8 cellular contexts compared by ENCODE assay signal in genomic region chr11:66311470-66311964, GRCh38. TPM values are rescaled to one million over a fixed set of nuclear protein-coding genes. Genes with fewer than 3 reads are reported as not detected.
DNase-seq lines count a peak whose midpoint lies in the region; ATAC-seq and TF ChIP-seq lines count a peak whose summit lies in the region.

No MANE protein-coding gene starts in this region.

- DNase-seq in heart left ventricle (peak in 1 of 5 donors; percentile 36), cardiac septum (ENCODE audit: low spot score) (no peak), NCI-H2171 (lab: John Stamatoyannopoulos, UW) (no peak), ureter (ENCODE audit: low spot score) (no peak), putamen (ENCODE audit: low spot score) (no peak)
- DNase-seq in activated naive CD8-positive, alpha-beta T cell treated with anti-CD3 and anti-CD28 coated beads, Interleukin-2, amount 50 U/mL, for 24 hours = no peak

- TF ChIP-seq CTCF in heart left ventricle (IDR thresholded peaks at IDR 0.05) (peak in 5 of 12 donors; percentile 87 to 99 (median 90)), liver (IDR thresholded peaks at IDR 0.05; ENCODE audit: low read depth, low read length, missing input control) (no peak)

- 23 to 24% (median 23%) methylated on average over 24 to 26 of the region's 26 CpGs for WGBS in heart left ventricle, 4 donors
- WGBS in liver = 31% methylated on average over 26 of the region's 26 CpGs
- 26% methylated on average over 26 of the region's 26 CpGs for WGBS in urinary bladder

- H3K36me3 ChIP-seq in heart left ventricle (no peaks in the 10 kb centered on the region), liver (ENCODE audit: control insufficient read depth in 4 of 4, insufficient read depth in 3 of 4, low read depth in 1 of 4, low read length in 3 of 4) (no peaks in the 10 kb centered on the region), urinary bladder (ENCODE audit: insufficient read depth) (no peaks in the 10 kb centered on the region)

- peak overlapping the region; percentile 85 for H3K4me3 Mint-ChIP-seq in activated naive CD8-positive, alpha-beta T cell treated with anti-CD3 and anti-CD28 coated beads, Interleukin-2, amount 50 U/mL, for 24 hours

- TF ChIP-seq RAD21 in liver (IDR thresholded peaks at IDR 0.05) = no peak

- TF ChIP-seq POLR2A in heart left ventricle (IDR thresholded peaks at IDR 0.05) = no peak

- no peak overlapping the region for H3K9ac ChIP-seq in liver (ENCODE audit: low read depth in 1 of 2, low read length in 2 of 2)

- no peak for ATAC-seq in heart left ventricle
- no peak for ATAC-seq in activated naive CD8-positive, alpha-beta T cell treated with anti-CD3 and anti-CD28 coated beads, Interleukin-2, amount 50 U/mL, for 24 hours

- H3K9me3 Mint-ChIP-seq in activated naive CD8-positive, alpha-beta T cell treated with anti-CD3 and anti-CD28 coated beads, Interleukin-2, amount 50 U/mL, for 24 hours = no peaks in the 10 kb centered on the region

- H3K4me1 ChIP-seq in heart left ventricle (peaks cover 0 to 31% (median 14%) of the 10 kb centered on the region in 12 donors), liver (ENCODE audit: control insufficient read depth in 4 of 4, insufficient read depth in 4 of 4, low read length in 3 of 4) (peaks cover 0 to 12% (median 5%) of the 10 kb centered on the region in 4 donors), urinary bladder (ENCODE audit: insufficient read depth) (no peaks in the 10 kb centered on the region)

- H3K27ac ChIP-seq in heart left ventricle = peak overlapping the region; percentile 25 to 94 (median 84)
- peak overlapping the region; percentile 79 to 86 for H3K27ac ChIP-seq in liver (ENCODE audit: low read depth in 1 of 2, low read length in 2 of 2)
- no peak overlapping the region for H3K27ac ChIP-seq in urinary bladder (ENCODE audit: low read depth)

- intact Hi-C loops in heart left ventricle (cut with DNase I) (loop anchor here in 9 of 10 donors (1.0 to 5.0 kb wide), 5 partner anchors 17 to 366 kb away; partner anchors contain the start of genes B4GAT1 (in 3 of the 9), BRMS1 (in 3 of the 9) and RBM4B (in 1 of the 9)), cardiac septum (cut with DNase I) (loop anchor here (2.0 kb wide), 1 partner anchor 75 kb away; no protein-coding TSS in a partner anchor)

- H3K9me3 ChIP-seq in heart left ventricle (no peaks in the 10 kb centered on the region), liver (ENCODE audit: control insufficient read depth in 4 of 4, low read length in 3 of 4) (no peaks in the 10 kb centered on the region)

- H3K4me3 ChIP-seq in heart left ventricle (peak overlapping the region in 11 of 12 donors; percentile 18 to 66 (median 62)), liver (ENCODE audit: low read depth in 1 of 3, low read length in 3 of 3) (peak overlapping the region in 2 of 3 donors; percentile 44 to 63), urinary bladder (ENCODE audit: low read depth, low read length) (peak overlapping the region; percentile 45)

- H3K4me1 Mint-ChIP-seq in activated naive CD8-positive, alpha-beta T cell treated with anti-CD3 and anti-CD28 coated beads, Interleukin-2, amount 50 U/mL, for 24 hours = peaks cover 39% of the 10 kb centered on the region

- H3K27ac Mint-ChIP-seq in activated naive CD8-positive, alpha-beta T cell treated with anti-CD3 and anti-CD28 coated beads, Interleukin-2, amount 50 U/mL, for 24 hours = peak overlapping the region; percentile 94

- H3K27me3 ChIP-seq in heart left ventricle (no peaks in the 10 kb centered on the region), liver (ENCODE audit: control insufficient read depth in 4 of 4, insufficient read depth in 4 of 4, low read length in 3 of 4) (no peaks in the 10 kb centered on the region)

- no peaks in the 10 kb centered on the region for H3K27me3 Mint-ChIP-seq in activated naive CD8-positive, alpha-beta T cell treated with anti-CD3 and anti-CD28 coated beads, Interleukin-2, amount 50 U/mL, for 24 hours

- H3K36me3 Mint-ChIP-seq in activated naive CD8-positive, alpha-beta T cell treated with anti-CD3 and anti-CD28 coated beads, Interleukin-2, amount 50 U/mL, for 24 hours (ENCODE audit: low read depth) = peaks cover 1% of the 10 kb centered on the region

TF ChIP-seq in liver, 16 proteins besides CTCF, POLR2A, EP300 and RAD21:
- TF ChIP-seq ATF3 (IDR thresholded peaks at IDR 0.05) = no peak
- no peak for TF ChIP-seq NR2F2 (IDR thresholded peaks at IDR 0.05)
- TF ChIP-seq SP1 (IDR thresholded peaks at IDR 0.05) = no peak
- TF ChIP-seq EGR1 (IDR thresholded peaks at IDR 0.05; ENCODE audit: low read depth in 2 of 2) = no peak
- no peak for TF ChIP-seq FOXA1 (IDR thresholded peaks at IDR 0.05)

RNA-seq across cellular contexts. Expression of gene CD248, which starts 5.3 kb away (rescaled TPM):
- total RNA-seq in heart left ventricle (10 to 100 TPM in 5 of 9 donors, 1 to 10 TPM in 4; 6.5 to 33.1 (median 11.8) TPM), cardiac septum (9.7 TPM), liver (1 to 10 TPM; 1.0 to 3.0 TPM), urinary bladder (28.7 TPM), ureter (49.2 TPM)
- polyA plus RNA-seq in heart left ventricle (10 to 100 TPM in 1 of 2 donors, 1 to 10 TPM in 1; 6.0 to 19.9 TPM), liver (1 to 10 TPM in 1 of 2 donors, under 1 TPM in 1; 0.64 to 1.5 TPM), urinary bladder (66.5 TPM)

RNA-seq across cellular contexts. Expression of gene TMEM151A, which starts 19.8 kb away (rescaled TPM):
- total RNA-seq in heart left ventricle (1 to 10 TPM in 1 of 9 donors, under 1 TPM in 3, not detected in 5; 0.09 to 7.9 (median 0.18) TPM), cardiac septum (0.24 TPM), liver (under 1 TPM in 1 of 2 donors, not detected in 1; 0.05 TPM), urinary bladder (0.32 TPM), ureter (not detected)
- polyA plus RNA-seq in heart left ventricle (under 1 TPM; 0.08 TPM), liver (under 1 TPM in 1 of 2 donors, not detected in 1; 0.13 TPM), urinary bladder (0.15 TPM)

RNA-seq across cellular contexts. Expression of gene YIF1A, which starts 22.6 kb away (rescaled TPM):
- total RNA-seq in heart left ventricle = 10 to 100 TPM; 41.6 to 93.0 (median 65.3) TPM
- 100 to 1,000 TPM in 1 of 2 donors, 10 to 100 TPM in 1; 49.9 to 136 TPM for polyA plus RNA-seq in heart left ventricle
- total RNA-seq in cardiac septum = 74.0 TPM
- 100 to 1,000 TPM in 1 of 2 donors, 10 to 100 TPM in 1; 93.0 to 115 TPM for total RNA-seq in liver
- polyA plus RNA-seq in liver = 100 to 1,000 TPM; 118 to 136 TPM
- 62.0 TPM for total RNA-seq in urinary bladder
- polyA plus RNA-seq in urinary bladder = 84.7 TPM
- 78.7 TPM for total RNA-seq in ureter

RNA-seq across cellular contexts. Expression of gene RIN1, which starts 24.7 kb away (rescaled TPM):
- 1 to 10 TPM in 8 of 9 donors, under 1 TPM in 1; 0.99 to 5.2 (median 1.5) TPM for total RNA-seq in heart left ventricle
- 1 to 10 TPM; 1.3 to 2.9 TPM for polyA plus RNA-seq in heart left ventricle
- total RNA-seq in cardiac septum = 2.2 TPM
- total RNA-seq in liver = 1 to 10 TPM in 1 of 2 donors, under 1 TPM in 1; 0.50 to 1.1 TPM
- under 1 TPM; 0.11 to 0.55 TPM for polyA plus RNA-seq in liver
- 2.9 TPM for total RNA-seq in urinary bladder
- polyA plus RNA-seq in urinary bladder = 8.4 TPM
- total RNA-seq in ureter = 16.7 TPM

RNA-seq across cellular contexts. Expression of gene BRMS1, which starts 33.4 kb away (rescaled TPM):
- total RNA-seq in heart left ventricle (10 to 100 TPM in 8 of 9 donors, 1 to 10 TPM in 1; 9.7 to 39.2 (median 16.5) TPM), cardiac septum (14.6 TPM), liver (10 to 100 TPM; 12.0 to 20.0 TPM), urinary bladder (13.6 TPM), ureter (25.7 TPM)
- polyA plus RNA-seq in heart left ventricle (10 to 100 TPM; 24.7 to 77.4 TPM), liver (10 to 100 TPM; 20.6 to 24.0 TPM), urinary bladder (37.3 TPM)
